In the genomic region with DNA sequence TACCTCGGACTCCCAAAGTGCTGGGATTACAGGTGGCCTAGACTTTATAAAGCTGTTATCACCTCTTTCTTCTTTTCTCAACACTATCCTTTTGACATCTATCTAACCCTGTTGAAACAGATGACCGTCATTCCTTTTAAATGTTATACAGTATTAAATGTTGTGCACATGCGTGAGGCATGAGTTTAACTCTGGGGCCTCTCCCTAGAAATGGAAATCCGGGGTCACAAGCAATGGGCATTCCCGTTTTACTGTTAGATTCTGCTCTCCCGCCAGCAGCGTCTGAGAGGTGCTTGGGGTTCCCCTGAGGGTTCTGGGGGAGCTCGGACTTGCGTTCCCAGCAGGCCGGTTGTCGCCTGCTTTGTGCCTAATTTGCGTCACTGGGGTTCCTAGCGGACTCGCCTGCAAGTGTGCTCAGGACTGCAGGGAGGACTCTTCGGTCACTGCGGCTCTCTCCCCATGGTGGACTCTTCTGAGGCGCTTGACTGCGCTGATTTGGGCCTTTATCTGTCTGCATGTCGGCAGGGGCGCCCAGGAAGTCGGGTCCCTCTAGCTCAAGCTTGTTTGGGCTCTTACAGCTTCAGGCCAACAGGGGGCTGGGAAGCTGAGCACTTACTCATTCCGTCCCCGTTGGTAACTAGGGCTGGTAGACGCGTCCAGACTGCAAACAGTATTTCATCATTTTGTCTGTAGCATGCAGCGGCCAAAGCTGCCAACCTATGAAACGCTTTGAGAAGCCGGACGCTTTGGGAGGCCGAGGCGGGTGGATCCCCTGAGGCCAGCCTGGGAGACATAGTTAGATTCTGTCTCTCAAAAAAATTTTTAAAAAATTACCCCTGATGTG, we compare ENCODE assay signal across 8 cellular contexts. TPM values are rescaled to one million over a fixed set of nuclear protein-coding genes. Genes with fewer than 3 reads are reported as not detected.
A peak's percentile ranks its signal among the peaks of the same experiment; 100 is the strongest.
DNase-seq lines count a peak whose midpoint lies in the region; ATAC-seq lines count a peak whose summit lies in the region.

No MANE protein-coding gene starts in this region.

- H3K9ac ChIP-seq in mesendoderm (ENCODE audit: low read length): peak overlapping the region; percentile 91

- peak; percentile 49 for ATAC-seq in HG02798 (IDR thresholded peaks at IDR 0.05; ENCODE audit: poor library complexity, unreplicated experiment)

- no peaks in the 10 kb centered on the region for H3K9me3 ChIP-seq in effector memory CD4-positive, alpha-beta T cell (ENCODE audit: control insufficient read depth, low read length)

- H4K5ac ChIP-seq in mesendoderm (ENCODE audit: low read length): no peak overlapping the region

- peak overlapping the region; percentile 98 for H3K4ac ChIP-seq in mesendoderm (ENCODE audit: low read depth, low read length)

- no peak overlapping the region for H3K4me3 ChIP-seq in effector memory CD4-positive, alpha-beta T cell (ENCODE audit: insufficient read depth, low read depth, low read length, poor library complexity, severe bottlenecking)
- H3K4me3 ChIP-seq in mesendoderm (ENCODE audit: low read length): no peak overlapping the region

- H3K79me1 ChIP-seq in mesendoderm (ENCODE audit: low read length): peaks cover 6% of the 10 kb centered on the region

- peak overlapping the region; percentile 18 for H3K4me2 ChIP-seq in mesendoderm (ENCODE audit: low read length)

- peak overlapping the region; percentile 72 for H3K27ac ChIP-seq in effector memory CD4-positive, alpha-beta T cell (ENCODE audit: insufficient read depth, low read length, poor library complexity, severe bottlenecking)
- no peak overlapping the region for H3K27ac ChIP-seq in mesendoderm (ENCODE audit: low read depth, low read length)

- H3K18ac ChIP-seq in mesendoderm (ENCODE audit: low read length): peak overlapping the region; percentile 20

- H3K23ac ChIP-seq in mesendoderm (ENCODE audit: low read length): no peak overlapping the region

- no CpG with 5 or more reads among the region's 31 CpGs for WGBS in mesendoderm (ENCODE audit: extremely low coverage, insufficient coverage, low lambda C conversion rate)

- peaks cover 40% of the 10 kb centered on the region for H3K4me1 ChIP-seq in effector memory CD4-positive, alpha-beta T cell (ENCODE audit: control insufficient read depth, insufficient read depth, low read length, poor library complexity, severe bottlenecking)
- peaks cover 3% of the 10 kb centered on the region for H3K4me1 ChIP-seq in mesendoderm (ENCODE audit: control insufficient read depth, low read depth, low read length)

- H3K79me2 ChIP-seq in mesendoderm (ENCODE audit: control insufficient read depth, insufficient read depth, low read length): peaks cover 27% of the 10 kb centered on the region

- no peak overlapping the region for H2AK5ac ChIP-seq in mesendoderm (ENCODE audit: low read length)

- no peak overlapping the region for H4K8ac ChIP-seq in mesendoderm (ENCODE audit: low read depth, low read length)

- no peaks in the 10 kb centered on the region for H3K27me3 ChIP-seq in effector memory CD4-positive, alpha-beta T cell (replicated peaks; ENCODE audit: control insufficient read depth, insufficient read depth, low read length, poor library complexity, severe bottlenecking)
- no peaks in the 10 kb centered on the region for H3K27me3 ChIP-seq in mesendoderm (ENCODE audit: insufficient read depth, low read length, poor library complexity)

- H2BK15ac ChIP-seq in mesendoderm (replicated peaks; ENCODE audit: low read depth): no peak overlapping the region

- H3K56ac ChIP-seq in mesendoderm (ENCODE audit: low read length): peak overlapping the region; percentile 97

- DNase-seq in NCI-H446 (lab: John Stamatoyannopoulos, UW) (peak; percentile 5 to 19), NCI-H446 treated with DMSO at 0.1 percent for 48 hours (lab: John Stamatoyannopoulos, UW) (no peak), NCI-H510A treated with DMSO at 0.1 percent for 48 hours (lab: John Stamatoyannopoulos, UW) (peak; percentile 87), mesendoderm (peak; percentile 96)
- DNase-seq in activated CD8-positive, alpha-beta memory T cell treated with anti-CD3 and anti-CD28 coated beads for 24 hours: peak; percentile 86
- DNase-seq in effector memory CD4-positive, alpha-beta T cell: peak; percentile 43 to 60 (median 44)
- DNase-seq in stimulated activated CD8-positive, alpha-beta memory T cell treated with anti-CD3 and anti-CD28 coated beads, Interleukin-12 subunit alpha, Interleukin-12 subunit beta, amount 100 ng/mL, for 24 hours (ENCODE audit: extremely low read depth): peak; percentile 52

- no peak overlapping the region for H2BK120ac ChIP-seq in mesendoderm (ENCODE audit: low read depth, low read length)

- no peak overlapping the region for H2BK5ac ChIP-seq in mesendoderm (ENCODE audit: low read length)

- peaks cover 18% of the 10 kb centered on the region for H3K36me3 ChIP-seq in effector memory CD4-positive, alpha-beta T cell (ENCODE audit: control insufficient read depth, insufficient read depth, low read length)
- H3K36me3 ChIP-seq in mesendoderm (ENCODE audit: control insufficient read depth, insufficient read depth, low read length): peaks cover 11% of the 10 kb centered on the region

RNA-seq across cellular contexts. Expression of a gene that starts 1.2 kb away (rescaled TPM):
- 1,102 TPM for polyA plus RNA-seq in mesendoderm (2013, experiment 1 of 2)
- 1,097 TPM for polyA plus RNA-seq in mesendoderm (2013, experiment 2 of 2)

RNA-seq across cellular contexts. Expression of a gene that starts 31.6 kb away (rescaled TPM):
- 18.4 TPM for polyA plus RNA-seq in mesendoderm (2013, experiment 1 of 2)
- polyA plus RNA-seq in mesendoderm (2013, experiment 2 of 2): 16.4 TPM
